ENCODE assay signal across 9 cellular contexts in the genomic region with DNA sequence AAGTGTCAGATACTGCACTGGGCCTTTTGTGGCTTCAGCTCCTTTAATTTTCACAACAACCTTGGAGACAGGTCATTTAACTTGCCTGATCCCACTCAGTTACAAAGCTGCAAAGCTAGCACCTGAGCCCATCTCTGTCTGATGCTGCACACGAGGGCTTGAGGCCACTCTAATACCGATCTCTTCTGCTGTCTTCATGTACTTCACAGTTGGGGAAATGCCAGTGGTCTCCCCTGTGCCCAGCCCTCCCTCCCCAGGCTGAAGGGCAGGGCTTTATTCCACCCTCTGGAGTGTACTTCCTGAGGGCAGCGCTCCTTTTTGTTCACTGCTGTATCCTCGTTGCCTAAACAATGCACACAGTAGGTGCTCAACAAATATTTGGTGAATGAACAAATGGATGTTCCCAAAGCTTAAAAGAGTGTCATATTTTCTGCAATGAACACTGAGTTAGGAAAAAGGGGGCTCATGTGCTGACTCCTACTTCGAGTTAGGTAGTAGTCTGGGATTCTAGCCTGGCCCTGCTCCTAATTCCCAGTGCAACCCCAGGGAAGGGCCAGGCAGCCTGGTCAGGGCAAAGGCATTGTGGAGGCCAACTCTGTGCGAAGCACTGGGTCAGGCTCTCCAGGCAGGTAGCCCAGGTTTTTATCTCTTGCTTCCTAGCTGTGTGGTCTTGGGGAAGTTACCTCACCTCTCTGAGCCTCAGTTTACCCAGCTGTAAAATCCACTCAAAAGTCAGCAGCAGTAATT. TPM values are rescaled to one million over a fixed set of nuclear protein-coding genes. Genes with fewer than 3 reads are reported as not detected.
DNase-seq lines count a peak whose midpoint lies in the region; ATAC-seq and TF ChIP-seq lines count a peak whose summit lies in the region.
"Had no signal": no experiment of that assay in that cellular context is flagged by ENCODE, and none has a peak within 500 bp of the region (broad histone marks: within the 10 kb centered on the region; RNA-seq: fewer than 3 reads in every experiment).

No MANE protein-coding gene starts in this region.

- peaks cover 0 to 6% of the 10 kb centered on the region in 2 donors for H3K4me1 ChIP-seq in lung (ENCODE audit: control insufficient read depth in 2 of 2, insufficient read depth in 2 of 2, low read length in 2 of 2)
- peaks cover 0 to 23% (median 15%) of the 10 kb centered on the region in 4 donors for H3K4me1 ChIP-seq in tibial artery

- peaks cover 4% of the 10 kb centered on the region for H3K27me3 Mint-ChIP-seq in T-helper 2 cell treated with Interferon-gamma antibody and Interleukin-4, amounts not matched to agents 5 μg/mL and 100 μg/mL, for 36 hours (ENCODE audit: low read depth)

- intact Hi-C loops in tibial artery (cut with DNase I; ENCODE audit: low total_unique reads) = no loop called here

- DNase-seq in T-helper 2 cell treated with Interferon-gamma antibody and Interleukin-4, amounts not matched to agents 5 μg/mL and 100 μg/mL, for 36 hours (ENCODE audit: low spot score) = no peak
- DNase-seq in T-helper 2 cell (no peak), astrocyte of the cerebellum (ENCODE audit: low read depth) (no peak), lung (ENCODE audit: low spot score) (no peak), tibial artery (no peak), AML-193 (lab: John Stamatoyannopoulos, UW) (no peak)

- WGBS in lung, 2 donors = 68 to 74% methylated on average over 6 of the region's 6 CpGs

- in situ Hi-C loops in astrocyte of the cerebellum (cut with HindIII; ENCODE audit: low sequenced_read_pairs) = no loop called here

- H3K36me3 Mint-ChIP-seq in T-helper 2 cell treated with Interferon-gamma antibody and Interleukin-4, amounts not matched to agents 5 μg/mL and 100 μg/mL, for 36 hours (ENCODE audit: low read depth) = peaks cover 1% of the 10 kb centered on the region

- peak overlapping the region in 1 of 2 donors; percentile 81 for H3K27ac ChIP-seq in lung (ENCODE audit: low read depth in 1 of 2, low read length in 1 of 2)
- H3K27ac ChIP-seq in tibial artery = peak overlapping the region; percentile 88 to 90

- H3K36me3 ChIP-seq in lung (ENCODE audit: control insufficient read depth in 2 of 2, insufficient read depth in 2 of 2, low read length in 2 of 2) = peaks cover 0 to 2% of the 10 kb centered on the region in 2 donors
- peaks cover 0 to 14% (median 0%) of the 10 kb centered on the region in 3 donors for H3K36me3 ChIP-seq in tibial artery

- TF ChIP-seq CTCF in astrocyte of the cerebellum (IDR thresholded peaks at IDR 0.05; ENCODE audit: low read depth, low read length, missing control alignments) = no peak
- no peak for TF ChIP-seq CTCF in lung (IDR thresholded peaks at IDR 0.05; ENCODE audit: control extremely low read depth, extremely low read depth)
- no peak for TF ChIP-seq CTCF in tibial artery (IDR thresholded peaks at IDR 0.05)

- H3K4me3 Mint-ChIP-seq in T-helper 2 cell treated with Interferon-gamma antibody and Interleukin-4, amounts not matched to agents 5 μg/mL and 100 μg/mL, for 36 hours = peak overlapping the region; percentile 79

- H3K9me3 Mint-ChIP-seq in T-helper 2 cell treated with Interferon-gamma antibody and Interleukin-4, amounts not matched to agents 5 μg/mL and 100 μg/mL, for 36 hours = no peaks in the 10 kb centered on the region

- H3K27me3 ChIP-seq in lung (ENCODE audit: control insufficient read depth, insufficient read depth) (no peaks in the 10 kb centered on the region), tibial artery (no peaks in the 10 kb centered on the region)

- H3K27ac Mint-ChIP-seq in T-helper 2 cell treated with Interferon-gamma antibody and Interleukin-4, amounts not matched to agents 5 μg/mL and 100 μg/mL, for 36 hours = peak overlapping the region; percentile 82

- peaks cover 14% of the 10 kb centered on the region for H3K4me1 Mint-ChIP-seq in T-helper 2 cell treated with Interferon-gamma antibody and Interleukin-4, amounts not matched to agents 5 μg/mL and 100 μg/mL, for 36 hours (ENCODE audit: low read depth)

- ATAC-seq in lung (ENCODE audit: insufficient read depth, low FRiP score) (no peak), HG03342 (IDR thresholded peaks at IDR 0.05; ENCODE audit: unreplicated experiment) (no peak), GM18868 (IDR thresholded peaks at IDR 0.05; ENCODE audit: unreplicated experiment) (no peak)

- H3K9me3 ChIP-seq in lung (ENCODE audit: control insufficient read depth in 2 of 2, insufficient read depth in 1 of 2, low read length in 1 of 2) = no peaks in the 10 kb centered on the region
- no peaks in the 10 kb centered on the region for H3K9me3 ChIP-seq in tibial artery

- peak overlapping the region; percentile 43 for H3K4me3 ChIP-seq in astrocyte of the cerebellum (ENCODE audit: low read depth, low read length)
- peak overlapping the region; percentile 46 for H3K4me3 ChIP-seq in lung
- H3K4me3 ChIP-seq in tibial artery = peak overlapping the region; percentile 71 to 81

RNA-seq across cellular contexts. Expression of gene TMCO4, which starts 1.1 kb away (rescaled TPM):
- 10 to 100 TPM; 22.5 to 27.8 TPM for total RNA-seq in lung
- 10 to 100 TPM; 14.3 to 16.6 TPM for polyA plus RNA-seq in lung

RNA-seq across cellular contexts. Expression of gene RNF186, which starts 16.4 kb away (rescaled TPM):
- not detected for total RNA-seq in lung
- not detected for polyA plus RNA-seq in lung
- total RNA-seq: M059J had no signal
